8 cellular contexts compared by ENCODE assay signal in genomic region chr18:57803119-57803969, GRCh38. TPM values are rescaled to one million over a fixed set of nuclear protein-coding genes. Genes with fewer than 3 reads are reported as not detected.
DNase-seq lines count a peak whose midpoint lies in the region; ATAC-seq and TF ChIP-seq lines count a peak whose summit lies in the region.

TSS of gene ATP8B1 (minus strand) at chr18:57803315. CDS start at chr18:57731807, 71,508 bp downstream.

- CTCF ChIA-PET in HEK293 (lab: Yijun Ruan, JAX): interaction anchor here (0.6 to 1.4 kb wide), 5 partner anchors 10 to 174 kb away, joined by 3 to 4 read pairs (median 3); no protein-coding TSS in a partner anchor

- POLR2A ChIA-PET in HEK293 (lab: Yijun Ruan, JAX): interaction anchor here (0.5 to 0.6 kb wide), 2 partner anchors 26 to 67 kb away, joined by 3 read pairs; no protein-coding TSS in a partner anchor

- intact Hi-C loops in dendritic cell treated with granulocyte-macrophage colony-stimulating factor and Interleukin-4, amounts not matched to agents 40 ng/mL and 50 ng/mL, for 4 days (cut with micrococcal nuclease): no loop called here

- ATAC-seq in left lobe of liver: peak; percentile 89
- no peak for ATAC-seq in GM21786 (IDR thresholded peaks at IDR 0.05; ENCODE audit: unreplicated experiment)
- no peak for ATAC-seq in GM18873 (IDR thresholded peaks at IDR 0.05; ENCODE audit: low FRiP score, unreplicated experiment)

- no peaks in the 10 kb centered on the region for H3K36me3 ChIP-seq in HEK293 (ENCODE audit: control insufficient read depth in 2 of 2, insufficient read depth in 1 of 2, low read length in 2 of 2)
- no peaks in the 10 kb centered on the region for H3K36me3 ChIP-seq in stomach smooth muscle (ENCODE audit: control insufficient read depth in 2 of 2, insufficient read depth in 2 of 2, low read length in 2 of 2)

- H3K27ac ChIP-seq in HEK293 (ENCODE audit: extremely low read depth, low read depth, low read length) (peak within 1 kb of the TSS; percentile 18; the same call in 1 of the 2 replicates), stomach smooth muscle (ENCODE audit: low read length) (peak within 1 kb of the TSS; percentile 46)

- H3K4me3 Mint-ChIP-seq in dendritic cell treated with granulocyte-macrophage colony-stimulating factor and Interleukin-4, amounts not matched to agents 40 ng/mL and 50 ng/mL, for 4 days: peak within 1 kb of the TSS; percentile 73

- peak within 1 kb of the TSS; percentile 76 to 84 for H3K9ac ChIP-seq in stomach smooth muscle (ENCODE audit: low read length in 2 of 2)

- H3K27me3 Mint-ChIP-seq in dendritic cell treated with granulocyte-macrophage colony-stimulating factor and Interleukin-4, amounts not matched to agents 40 ng/mL and 50 ng/mL, for 4 days: peaks cover 59% of the 10 kb centered on the region

- DNase-seq in EL (peak; percentile 87), NCI-H526 treated with DMSO at 0.1 percent for 48 hours (lab: John Stamatoyannopoulos, UW) (peak; percentile 92), left lobe of liver (ENCODE audit: low spot score) (peak; percentile 97)

- no peaks in the 10 kb centered on the region for H3K27me3 ChIP-seq in stomach smooth muscle (ENCODE audit: control insufficient read depth in 1 of 2, insufficient read depth in 2 of 2, low read length in 2 of 2)

- no peaks in the 10 kb centered on the region for H3K9me3 Mint-ChIP-seq in dendritic cell treated with granulocyte-macrophage colony-stimulating factor and Interleukin-4, amounts not matched to agents 40 ng/mL and 50 ng/mL, for 4 days

- no peak for TF ChIP-seq CTCF in HEK293 (tag by site-specific recombination; IDR thresholded peaks at IDR 0.05)

- H3K27ac Mint-ChIP-seq in dendritic cell treated with granulocyte-macrophage colony-stimulating factor and Interleukin-4, amounts not matched to agents 40 ng/mL and 50 ng/mL, for 4 days: peak within 1 kb of the TSS; percentile 10

- no peaks in the 10 kb centered on the region for H3K36me3 Mint-ChIP-seq in dendritic cell treated with granulocyte-macrophage colony-stimulating factor and Interleukin-4, amounts not matched to agents 40 ng/mL and 50 ng/mL, for 4 days (ENCODE audit: low read depth)

- peaks cover 27% of the 10 kb centered on the region for H3K4me1 Mint-ChIP-seq in dendritic cell treated with granulocyte-macrophage colony-stimulating factor and Interleukin-4, amounts not matched to agents 40 ng/mL and 50 ng/mL, for 4 days (ENCODE audit: low read depth)

- peak within 1 kb of the TSS; percentile 61 for H3K4me3 ChIP-seq in HEK293 (ENCODE audit: low read depth, low read length)
- peak within 1 kb of the TSS; percentile 88 to 91 for H3K4me3 ChIP-seq in stomach smooth muscle (ENCODE audit: low read length in 2 of 2)

- H3K4me1 ChIP-seq in HEK293 (ENCODE audit: control insufficient read depth, insufficient read depth, low read length) (peaks cover 4% of the 10 kb centered on the region; the same call in 1 of the 2 replicates), stomach smooth muscle (ENCODE audit: control insufficient read depth, insufficient read depth, low read length) (peaks cover 33% of the 10 kb centered on the region)

- H3K9me3 ChIP-seq in HEK293 (ENCODE audit: control insufficient read depth, insufficient read depth, low read depth, low read length) (no peaks in the 10 kb centered on the region), stomach smooth muscle (ENCODE audit: control insufficient read depth in 2 of 2, low read length in 2 of 2) (no peaks in the 10 kb centered on the region)

TF ChIP-seq in HEK293, 187 proteins besides CTCF, POLR2A, EP300 and RAD21 (continues in another document):
- TF ChIP-seq ZNF837 (tag by site-specific recombination; IDR thresholded peaks at IDR 0.05) (no peak), ZNF24 (tag by site-specific recombination; IDR thresholded peaks at IDR 0.05) (no peak), ZNF473 (tag by site-specific recombination; IDR thresholded peaks at IDR 0.05) (no peak), KLF10 (tag by site-specific recombination; IDR thresholded peaks at IDR 0.05) (no peak), ZNF660 (tag by site-specific recombination; IDR thresholded peaks at IDR 0.05) (no peak), ZNF350 (tag by site-specific recombination; IDR thresholded peaks at IDR 0.05) (no peak), ZBTB26 (tag by site-specific recombination; optimal IDR thresholded peaks at IDR 0.05) (peak; percentile 32), ZSCAN23 (tag by site-specific recombination; IDR thresholded peaks at IDR 0.05) (no peak), WT1 (tag by site-specific recombination; IDR thresholded peaks at IDR 0.05) (no peak), TSHZ1 (tag by site-specific recombination; IDR thresholded peaks at IDR 0.05; ENCODE audit: borderline replicate concordance) (no peak), SCRT1 (tag by site-specific recombination; IDR thresholded peaks at IDR 0.05; ENCODE audit: borderline replicate concordance) (no peak), KLF1 (tag by site-specific recombination; IDR thresholded peaks at IDR 0.05) (peak; percentile 25; the same call in 1 of the 2 replicates), SP7 (tag by site-specific recombination; IDR thresholded peaks at IDR 0.05) (no peak), ZNF239 (tag by site-specific recombination; IDR thresholded peaks at IDR 0.05) (no peak), ZNF302 (tag by site-specific recombination; IDR thresholded peaks at IDR 0.05; ENCODE audit: low read depth) (no peak), ZNF433 (tag by site-specific recombination; IDR thresholded peaks at IDR 0.05; ENCODE audit: low read depth) (no peak), RBAK (tag by site-specific recombination; IDR thresholded peaks at IDR 0.05) (no peak), ZNF10 (tag by site-specific recombination; IDR thresholded peaks at IDR 0.05) (no peak), ZNF16 (tag by site-specific recombination; IDR thresholded peaks at IDR 0.05; ENCODE audit: low read depth) (no peak), ZNF184 (tag by site-specific recombination; IDR thresholded peaks at IDR 0.05) (no peak), ZFHX2 (tag by site-specific recombination; conservative IDR thresholded peaks at IDR 0.05) (peak; percentile 13; the same call in 1 of the 2 replicates), MEIS1 (CRISPR knock-in tag; IDR thresholded peaks at IDR 0.05; ENCODE audit: borderline replicate concordance) (no peak), ZNF747 (tag by site-specific recombination; IDR thresholded peaks at IDR 0.05) (no peak), ZNF792 (tag by site-specific recombination; IDR thresholded peaks at IDR 0.05) (no peak), SP2 (tag by site-specific recombination; IDR thresholded peaks at IDR 0.05) (peak; percentile 86), ZNF623 (tag by site-specific recombination; IDR thresholded peaks at IDR 0.05) (no peak)
- TF ChIP-seq, protein P1, sequence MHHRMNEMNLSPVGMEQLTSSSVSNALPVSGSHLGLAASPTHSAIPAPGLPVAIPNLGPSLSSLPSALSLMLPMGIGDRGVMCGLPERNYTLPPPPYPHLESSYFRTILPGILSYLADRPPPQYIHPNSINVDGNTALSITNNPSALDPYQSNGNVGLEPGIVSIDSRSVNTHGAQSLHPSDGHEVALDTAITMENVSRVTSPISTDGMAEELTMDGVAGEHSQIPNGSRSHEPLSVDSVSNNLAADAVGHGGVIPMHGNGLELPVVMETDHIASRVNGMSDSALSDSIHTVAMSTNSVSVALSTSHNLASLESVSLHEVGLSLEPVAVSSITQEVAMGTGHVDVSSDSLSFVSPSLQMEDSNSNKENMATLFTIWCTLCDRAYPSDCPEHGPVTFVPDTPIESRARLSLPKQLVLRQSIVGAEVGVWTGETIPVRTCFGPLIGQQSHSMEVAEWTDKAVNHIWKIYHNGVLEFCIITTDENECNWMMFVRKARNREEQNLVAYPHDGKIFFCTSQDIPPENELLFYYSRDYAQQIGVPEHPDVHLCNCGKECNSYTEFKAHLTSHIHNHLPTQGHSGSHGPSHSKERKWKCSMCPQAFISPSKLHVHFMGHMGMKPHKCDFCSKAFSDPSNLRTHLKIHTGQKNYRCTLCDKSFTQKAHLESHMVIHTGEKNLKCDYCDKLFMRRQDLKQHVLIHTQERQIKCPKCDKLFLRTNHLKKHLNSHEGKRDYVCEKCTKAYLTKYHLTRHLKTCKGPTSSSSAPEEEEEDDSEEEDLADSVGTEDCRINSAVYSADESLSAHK (tag by site-specific recombination; IDR thresholded peaks at IDR 0.05): no peak

RNA-seq across cellular contexts. Expression of gene ATP8B1, which starts in this region (rescaled TPM):
- 12.1 TPM for total RNA-seq in left lobe of liver
